24 cellular contexts compared by ENCODE assay signal in the genomic region with DNA sequence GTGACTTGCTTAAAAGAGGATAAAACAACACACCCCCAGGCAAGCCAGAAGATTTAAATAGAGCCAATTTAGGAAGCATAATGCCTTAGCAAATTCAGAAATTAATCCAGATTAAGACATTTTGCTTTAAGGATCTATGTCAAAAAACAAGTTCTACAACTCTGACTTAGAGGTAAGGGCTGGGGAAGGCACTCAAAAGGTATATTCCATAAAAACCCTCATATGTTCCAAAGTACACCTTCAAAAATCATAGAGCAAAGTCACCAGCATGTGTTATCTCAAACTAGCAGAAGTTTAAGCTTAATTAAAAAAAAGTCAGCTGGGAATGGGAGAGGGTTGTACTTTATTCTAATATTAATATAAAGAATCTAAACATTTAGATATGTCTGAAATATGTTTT.
DNase-seq lines count a peak whose midpoint lies in the region; ATAC-seq, FAIRE-seq and TF ChIP-seq lines count a peak whose summit lies in the region.
"Had no signal": no experiment of that assay in that cellular context is flagged by ENCODE, and none has a peak within 500 bp of the region (broad histone marks: within the 10 kb centered on the region; RNA-seq: fewer than 3 reads in every experiment).

No MANE protein-coding gene starts in this region.

- ATAC-seq in left colon (peak; percentile 94), GM18873 (IDR thresholded peaks at IDR 0.05; ENCODE audit: low FRiP score, unreplicated experiment) (no peak), GM21528 (IDR thresholded peaks at IDR 0.05; ENCODE audit: low FRiP score, unreplicated experiment) (no peak)
- ATAC-seq: A549 had no signal

- H3K27me3 ChIP-seq in small intestine (ENCODE audit: control insufficient read depth in 2 of 2, insufficient read depth in 2 of 2, low read length in 2 of 2) = no peaks in the 10 kb centered on the region
- H3K27me3 ChIP-seq: BE2C had no signal

- no peaks in the 10 kb centered on the region for H3K4me1 ChIP-seq in small intestine (ENCODE audit: control insufficient read depth in 2 of 2, insufficient read depth in 1 of 2, low read depth in 1 of 2, low read length in 1 of 2)
- H3K4me1 ChIP-seq: A549; BE2C; BLaER1 treated with 17β-estradiol and CSF1 and Interleukin-3, amounts not matched to agents 10 nM and 100 nM; HAP-1 had no signal

- no peak overlapping the region for H3K4me3 ChIP-seq in small intestine (ENCODE audit: low read depth in 1 of 2, low read length in 2 of 2)
- H3K4me3 ChIP-seq: A549; BLaER1 treated with 17β-estradiol and CSF1 and Interleukin-3, amounts not matched to agents 10 nM and 100 nM; HAP-1 had no signal

- no peaks in the 10 kb centered on the region for H3K9me3 ChIP-seq in small intestine (ENCODE audit: control insufficient read depth, low read depth)
- H3K9me3 ChIP-seq: A549, BE2C, HAP-1 had no signal

- no peak for TF ChIP-seq CTCF in D721Med (IDR thresholded peaks at IDR 0.05; ENCODE audit: insufficient read depth, missing control alignments)

- peak; percentile 98 for FAIRE-seq in D721Med (lab: Jason Lieb, UNC)
- FAIRE-seq in small intestine (lab: Jason Lieb, UNC) = no peak
- FAIRE-seq: A549, G401.6, GM12892, GM19239, H54 had no signal

- no peak overlapping the region for H3K27ac ChIP-seq in small intestine (ENCODE audit: low read depth in 1 of 2, low read length in 1 of 2)
- H3K27ac ChIP-seq: A549; BLaER1 treated with 17β-estradiol and CSF1 and Interleukin-3, amounts not matched to agents 10 nM and 100 nM had no signal

- DNase-seq in D721Med (ENCODE audit: insufficient read length, low spot score) (no peak), NCI-H82 treated with DMSO at 0.1 percent for 48 hours (lab: John Stamatoyannopoulos, UW; ENCODE audit: unreplicated experiment) (peak; percentile 67), left colon (no peak), small intestine (peak; percentile 16), activated T-cell treated with anti-CD3 and anti-CD28 coated beads for 4 hours (no peak)
- DNase-seq: 8988T; ACHN; AML-193; BE2C; CD4-positive, alpha-beta T cell; CD8-positive, alpha-beta memory T cell; DMS153; DND-41; GOT3; HFFc6 had no signal

- no peaks in the 10 kb centered on the region for H3K36me3 ChIP-seq in small intestine (ENCODE audit: control insufficient read depth in 2 of 2, insufficient read depth in 2 of 2, low read length in 2 of 2)
- H3K36me3 ChIP-seq: BLaER1 treated with 17β-estradiol and CSF1 and Interleukin-3, amounts not matched to agents 10 nM and 100 nM; HAP-1 had no signal

- intact Hi-C loops in left colon (cut with DNase I, micrococcal nuclease) = no loop called here

Comparison
In these comparisons a context has a peak if more than half of its experiments do, and no peak if none do; other contexts are left out.
1. DNase-seq: peak in NCI-H82 treated with DMSO at 0.1 percent for 48 hours (single experiment) and small intestine (single experiment); none in D721Med (single experiment), left colon (0 of 2) and activated T-cell treated with anti-CD3 and anti-CD28 coated beads for 4 hours (single experiment).